In genomic region chr10:103949728-103950127, GRCh38 we compare ENCODE assay signal across 27 cellular contexts.
"Had no signal": no experiment of that assay in that cellular context is flagged by ENCODE, and none has a peak within 500 bp of the region (broad histone marks: within the 10 kb centered on the region; RNA-seq: fewer than 3 reads in every experiment).

No MANE protein-coding gene starts in this region.

- H3K36me3 Mint-ChIP-seq: activated CD4-positive, alpha-beta memory T cell treated with anti-CD3 and anti-CD28 coated beads for 36 hours; activated naive CD4-positive, alpha-beta T cell treated with anti-CD3 and anti-CD28 coated beads, Interleukin-2, amount 10 ng/mL, durations not matched to agents 7 days and 5 days; activated naive CD8-positive, alpha-beta T cell treated with anti-CD3 and anti-CD28 coated beads for 36 hours had no signal

- H3K4me3 ChIP-seq: Peyer's patch, SJSA1 had no signal

- H3K27ac Mint-ChIP-seq: activated CD4-positive, alpha-beta memory T cell treated with anti-CD3 and anti-CD28 coated beads for 36 hours; activated naive CD4-positive, alpha-beta T cell treated with anti-CD3 and anti-CD28 coated beads, Interleukin-2, amount 10 ng/mL, durations not matched to agents 7 days and 5 days; activated naive CD8-positive, alpha-beta T cell treated with anti-CD3 and anti-CD28 coated beads for 36 hours; activated T-helper 2 cell treated with anti-CD3 and anti-CD28 coated beads, Interferon-gamma antibody, Interleukin-2, Interleukin-4, amounts not matched to agents 10 μg/mL and 5 μg/mL and 100 μg/mL, durations not matched to agents 14 hours and 24 hours and 36 hours had no signal

- H3K27me3 ChIP-seq: Peyer's patch had no signal

- H3K4me1 ChIP-seq: Peyer's patch, SJSA1 had no signal

- DNase-seq: activated CD4-positive, alpha-beta memory T cell treated with anti-CD3 and anti-CD28 coated beads for 36 hours; activated CD4-positive, alpha-beta T cell treated with anti-CD3 and anti-CD28 coated beads for 48 hours; activated CD8-positive, alpha-beta memory T cell treated with anti-CD3 and anti-CD28 coated beads for 24 hours; activated gamma-delta T cell treated with Interleukin-2 at 50 U/mL for 16 hours; activated naive CD4-positive, alpha-beta T cell treated with anti-CD3 and anti-CD28 coated beads, Interleukin-2, amount 10 ng/mL, durations not matched to agents 7 days and 5 days; activated naive CD8-positive, alpha-beta T cell treated with anti-CD3 and anti-CD28 coated beads for 36 hours; activated T-cell treated with anti-CD3 and anti-CD28 coated beads, Interleukin-2, amount 50 U/mL, for 48 hours; cerebellar nuclear complex; Kasumi-1; KBM-7; NCI-H1048; NCI-H1694; NCI-H2029; NCI-H2107; NCI-H2171 treated with DMSO at 0.1 percent for 48 hours; NCI-H226; NCI-H526; NCI-H774; NK-92 treated with Interleukin-12 subunit alpha and Interleukin-12 subunit beta, amount 100 ng/mL, for 24 hours; OCI-M1; Peyer's patch; SHP77; T-helper 1 cell; WERI-Rb-1 had no signal

- H3K27me3 Mint-ChIP-seq: activated CD4-positive, alpha-beta memory T cell treated with anti-CD3 and anti-CD28 coated beads for 36 hours; activated naive CD8-positive, alpha-beta T cell treated with anti-CD3 and anti-CD28 coated beads for 36 hours had no signal

- H3K9me3 ChIP-seq: SJSA1 had no signal

- H3K27ac ChIP-seq: Peyer's patch, SJSA1, WERI-Rb-1 had no signal

- H3K36me3 ChIP-seq: Peyer's patch, SJSA1, WERI-Rb-1 had no signal

- H3K4me3 Mint-ChIP-seq: activated CD4-positive, alpha-beta memory T cell treated with anti-CD3 and anti-CD28 coated beads for 36 hours; activated naive CD4-positive, alpha-beta T cell treated with anti-CD3 and anti-CD28 coated beads, Interleukin-2, amount 10 ng/mL, durations not matched to agents 7 days and 5 days; activated naive CD8-positive, alpha-beta T cell treated with anti-CD3 and anti-CD28 coated beads for 36 hours had no signal

- ATAC-seq: activated CD4-positive, CD25-positive, alpha-beta regulatory T cell treated with anti-CD3 and anti-CD28 coated beads, Interleukin-2, amount 50 U/mL, for 24 hours had no signal
